ENCODE assay signal across 12 cellular contexts in the genomic region with DNA sequence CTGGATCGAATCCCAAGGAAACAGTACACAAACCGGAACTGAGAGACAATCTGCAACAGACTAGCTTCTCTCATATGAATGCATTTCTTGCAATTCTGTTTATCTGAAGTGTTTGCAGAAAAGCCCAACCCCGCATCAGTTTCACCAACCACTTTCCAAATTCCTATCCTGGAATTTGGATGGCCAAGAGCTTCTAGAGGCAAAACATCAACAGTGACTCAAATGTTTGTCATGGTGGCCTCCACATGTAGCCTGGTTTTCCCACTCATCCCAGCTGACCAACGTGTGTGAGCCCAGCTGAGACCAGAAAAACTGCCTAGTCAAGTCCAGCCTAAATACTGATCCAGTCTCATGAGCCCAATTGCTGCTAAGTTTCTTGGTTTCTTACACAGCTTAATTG. TPM values are rescaled to one million over a fixed set of nuclear protein-coding genes. Genes with fewer than 3 reads are reported as not detected.
DNase-seq lines count a peak whose midpoint lies in the region; ATAC-seq and TF ChIP-seq lines count a peak whose summit lies in the region.
"Had no signal": no experiment of that assay in that cellular context is flagged by ENCODE, and none has a peak within 500 bp of the region (broad histone marks: within the 10 kb centered on the region; RNA-seq: fewer than 3 reads in every experiment).

No MANE protein-coding gene starts in this region.

- BruUV-seq in PC-3 (replicated peaks; lab: Mats Ljungman, UMichigan): no TSS peak

- H3K4me2 ChIP-seq in PC-3 (ENCODE audit: low read length): peak overlapping the region; percentile 33; the same call in 1 of the 2 replicates

- DNase-seq in ELF-1 (ENCODE audit: low read depth, low spot score) (peak; percentile 82), PC-3 (peak; percentile 76), epithelial cell of esophagus (ENCODE audit: low read depth) (peak; percentile 64), renal cortical epithelial cell (ENCODE audit: low read depth) (peak; percentile 39), SIG-M5 (lab: John Stamatoyannopoulos, UW) (no peak), psoas muscle (no peak)
- DNase-seq: activated naive CD4-positive, alpha-beta T cell; NCI-H345 had no signal

- H4K20me1 ChIP-seq in PC-3 (ENCODE audit: low read length): no peaks in the 10 kb centered on the region

- H3K4me3 ChIP-seq in PC-3 (ENCODE audit: low read length) (no peak overlapping the region), epithelial cell of esophagus (ENCODE audit: low read length) (no peak overlapping the region), psoas muscle (no peak overlapping the region)
- H3K4me3 ChIP-seq: gastroesophageal sphincter, right lobe of liver, suprapubic skin had no signal

- WGBS in psoas muscle, 3 donors: 48 to 71% (median 49%) methylated on average over 4 of the region's 4 CpGs

- H3K4me1 ChIP-seq in PC-3 (ENCODE audit: insufficient read depth, low read length) (peaks cover 14% of the 10 kb centered on the region), psoas muscle (peaks cover 7% of the 10 kb centered on the region)
- H3K4me1 ChIP-seq: right lobe of liver had no signal

- H3K36me3 ChIP-seq in PC-3 (ENCODE audit: low read depth, low read length) (no peaks in the 10 kb centered on the region), psoas muscle (ENCODE audit: insufficient read depth in 1 of 2, low read depth in 1 of 2) (no peaks in the 10 kb centered on the region)
- H3K36me3 ChIP-seq: right lobe of liver, suprapubic skin had no signal

- H3K9me3 ChIP-seq in PC-3 (ENCODE audit: low read length) (no peaks in the 10 kb centered on the region), psoas muscle (no peaks in the 10 kb centered on the region)
- H3K9me3 ChIP-seq: gastroesophageal sphincter, right lobe of liver, suprapubic skin had no signal

- intact Hi-C loops in PC-3 (cut with micrococcal nuclease): loop anchor here (10.0 kb wide), 1 partner anchor 59 kb away; no protein-coding TSS in a partner anchor
- intact Hi-C loops in psoas muscle (cut with DNase I): loop anchor here (5.0 to 10.0 kb wide), 2 partner anchors 34 to 89 kb away; no protein-coding TSS in a partner anchor

- H3K27me3 ChIP-seq in PC-3 (ENCODE audit: low read length) (no peaks in the 10 kb centered on the region), psoas muscle (ENCODE audit: insufficient read depth in 3 of 3, low read length in 2 of 3) (no peaks in the 10 kb centered on the region)
- H3K27me3 ChIP-seq: right lobe of liver, suprapubic skin had no signal

- TF ChIP-seq CTCF in PC-3 (conservative IDR thresholded peaks at IDR 0.05; ENCODE audit: low read depth, low read length): no peak
- TF ChIP-seq CTCF in epithelial cell of esophagus (IDR thresholded peaks at IDR 0.05; ENCODE audit: insufficient read depth, low read depth, low read length, missing control alignments): no peak
- no peak for TF ChIP-seq CTCF in psoas muscle (IDR thresholded peaks at IDR 0.05)

- H3K27ac ChIP-seq in PC-3 (ENCODE audit: low read length): peak overlapping the region; percentile 27
- no peak overlapping the region for H3K27ac ChIP-seq in psoas muscle
- H3K27ac ChIP-seq: gastroesophageal sphincter, right lobe of liver, suprapubic skin had no signal

- no peaks in the 10 kb centered on the region for H3K9me2 ChIP-seq in PC-3 (replicated peaks; ENCODE audit: low read length)

- CTCF ChIA-PET in PC-3 (lab: Charles Lee): interaction anchor here (0.5 to 1.2 kb wide), 4 partner anchors 26 to 56 kb away, joined by 3 to 7 read pairs (median 4); a partner anchor contains a TSS

- no peaks in the 10 kb centered on the region for H3F3A ChIP-seq in PC-3 (ENCODE audit: low read length, unreplicated experiment)

- no peaks in the 10 kb centered on the region for H3K79me2 ChIP-seq in PC-3 (ENCODE audit: low read length)

- POLR2A ChIA-PET in PC-3 (lab: Charles Lee; ENCODE audit: unreplicated experiment): no interaction called here

- no peak overlapping the region for H3K9ac ChIP-seq in PC-3 (ENCODE audit: low read length)

- H2AFZ ChIP-seq in PC-3 (ENCODE audit: low read length): no peak overlapping the region

- ATAC-seq in PC-3 (peak; percentile 25; the same call in 1 of the 2 replicates), HG03439 (IDR thresholded peaks at IDR 0.05; ENCODE audit: unreplicated experiment) (no peak), psoas muscle (no peak)
- ATAC-seq: gastroesophageal sphincter had no signal

RNA-seq across cellular contexts. Expression of a gene that starts 8.3 kb away (rescaled TPM):
- total RNA-seq in PC-3 (2014; rRNA removed) (22.1 and 23.2 TPM in 2 replicates), renal cortical epithelial cell (21.4 and 29.4 TPM in 2 replicates), psoas muscle (10 to 100 TPM in 2 of 4 donors, 1 to 10 TPM in 2; 8.6 to 18.7 (median 13.3) TPM)
- 10 to 100 TPM in 2 of 3 donors, 1 to 10 TPM in 1; 7.4 to 20.9 (median 14.0) TPM for polyA plus RNA-seq in psoas muscle

RNA-seq across cellular contexts. Expression of a gene that starts 26.6 kb away (rescaled TPM):
- total RNA-seq in PC-3 (2014; rRNA removed) (230 and 240 TPM in 2 replicates), renal cortical epithelial cell (177 and 255 TPM in 2 replicates), psoas muscle (100 to 1,000 TPM; 246 to 839 (median 408) TPM)
- polyA plus RNA-seq in psoas muscle: 1,000 to 10,000 TPM; 1,006 to 1,369 (median 1,295) TPM

RNA-seq across cellular contexts. Expression of a gene that starts 36.9 kb away (rescaled TPM):
- total RNA-seq in PC-3 (2014; rRNA removed) (0.06 TPM in 1 of 2 replicates, not detected in the other), renal cortical epithelial cell (0.40 TPM in 1 of 2 replicates, not detected in the other), psoas muscle (1 to 10 TPM; 1.4 to 2.2 (median 1.8) TPM)
- under 1 TPM; 0.53 to 0.65 (median 0.56) TPM for polyA plus RNA-seq in psoas muscle

RNA-seq across cellular contexts. Expression of a gene that starts 38.8 kb away (rescaled TPM):
- total RNA-seq in PC-3 (2014; rRNA removed): 253 and 320 TPM in 2 replicates
- 47.1 and 49.5 TPM in 2 replicates for total RNA-seq in renal cortical epithelial cell
- total RNA-seq in psoas muscle: 10 to 100 TPM; 34.0 to 52.6 (median 42.6) TPM
- 100 to 1,000 TPM; 143 to 313 (median 186) TPM for polyA plus RNA-seq in psoas muscle

Comparison
In these comparisons a context has a peak if more than half of its experiments do, and no peak if none do; other contexts are left out.
1. DNase-seq: peak in ELF-1 (single experiment), PC-3 (single experiment), epithelial cell of esophagus (single experiment) and renal cortical epithelial cell (single experiment); none in SIG-M5 (single experiment) and psoas muscle (0 of 2).